ENCODE assay signal across 22 cellular contexts in genomic region chr3:35651456-35651855, GRCh38. TPM values are rescaled to one million over a fixed set of nuclear protein-coding genes. Genes with fewer than 3 reads are reported as not detected.
DNase-seq lines count a peak whose midpoint lies in the region; ATAC-seq, FAIRE-seq and TF ChIP-seq lines count a peak whose summit lies in the region.
"Had no signal": no experiment of that assay in that cellular context is flagged by ENCODE, and none has a peak within 500 bp of the region (broad histone marks: within the 10 kb centered on the region; RNA-seq: fewer than 3 reads in every experiment).

No MANE protein-coding gene starts in this region.

- H3K9ac ChIP-seq in BLaER1 treated with 17β-estradiol and CSF1 and Interleukin-3, amounts not matched to agents 10 nM and 100 nM: peak overlapping the region in 3 of 11 experiments; percentile 41 to 61 (median 59); a peak in 4 of 22 replicates

- no peak for ATAC-seq in gastrocnemius medialis
- ATAC-seq: K562 had no signal

- POLR2A ChIA-PET in OCI-LY7 (lab: Charles Lee): interaction anchor here (0.7 to 1.6 kb wide), 5 partner anchors 10 to 29 kb away, joined by 3 to 5 read pairs (median 3); no protein-coding TSS in a partner anchor

- H3K36me3 ChIP-seq in BLaER1 treated with 17β-estradiol and CSF1 and Interleukin-3, amounts not matched to agents 10 nM and 100 nM: no peaks in the 10 kb centered on the region; a peak in 1 of 22 replicates
- no peaks in the 10 kb centered on the region for H3K36me3 ChIP-seq in OCI-LY7 (ENCODE audit: insufficient read depth, low read length)
- no peaks in the 10 kb centered on the region for H3K36me3 ChIP-seq in gastrocnemius medialis

- no peak for FAIRE-seq in frontal cortex (lab: Jason Lieb, UNC)
- FAIRE-seq: G401.6, GM12892, H1, K562 had no signal

- H3K9me3 ChIP-seq in BLaER1 treated with 17β-estradiol and CSF1 and Interleukin-3, amounts not matched to agents 10 nM and 100 nM (replicated peaks in 1 of 11): peaks cover 0 to 5% (median 0%) of the 10 kb centered on the region in 11 experiments; a peak in 3 of 22 replicates
- H3K9me3 ChIP-seq in OCI-LY7 (ENCODE audit: low read length) (no peaks in the 10 kb centered on the region), gastrocnemius medialis (no peaks in the 10 kb centered on the region)

- H4K20me1 ChIP-seq in BLaER1 treated with 17β-estradiol and CSF1 and Interleukin-3, amounts not matched to agents 10 nM and 100 nM: no peaks in the 10 kb centered on the region
- no peaks in the 10 kb centered on the region for H4K20me1 ChIP-seq in OCI-LY7 (ENCODE audit: insufficient read depth, low read length)

- H3K27me3 ChIP-seq in BLaER1 treated with 17β-estradiol and CSF1 and Interleukin-3, amounts not matched to agents 10 nM and 100 nM: peaks cover 0 to 5% (median 0%) of the 10 kb centered on the region in 11 experiments; a peak in 3 of 22 replicates
- no peaks in the 10 kb centered on the region for H3K27me3 ChIP-seq in gastrocnemius medialis

- no peaks in the 10 kb centered on the region for H3K9me2 ChIP-seq in OCI-LY7 (ENCODE audit: insufficient read depth, low read length)

- peak overlapping the region; percentile 25; the same call in 1 of the 2 replicates for H2AFZ ChIP-seq in OCI-LY7 (ENCODE audit: low read length)

- BruUV-seq in OCI-LY7 (replicated peaks; lab: Mats Ljungman, UMichigan): no TSS peak

- no peak for DNase-seq in OCI-LY7 (ENCODE audit: low spot score)
- peak; percentile 46 for DNase-seq in choroid plexus epithelial cell (ENCODE audit: low read depth)
- no peak for DNase-seq in gastrocnemius medialis
- DNase-seq in frontal cortex (ENCODE audit: low spot score in 2 of 2): no peak
- no peak for DNase-seq in NCI-H2227 (lab: John Stamatoyannopoulos, UW; ENCODE audit: unreplicated experiment)
- no peak for DNase-seq in activated CD4-positive, alpha-beta T cell treated with anti-CD3 and anti-CD28 coated beads for 4 hours
- no peak for DNase-seq in OCI-M1 (lab: John Stamatoyannopoulos, UW)
- DNase-seq: AML-193; Calu3; CD4-positive, alpha-beta T cell; HFFc6; NCI-H1092 treated with DMSO at 0.1 percent for 48 hours; NCI-H1694; NCI-H69 had no signal

- peaks cover 24 to 98% (median 69%) of the 10 kb centered on the region in 10 experiments for H3K4me1 ChIP-seq in BLaER1 treated with 17β-estradiol and CSF1 and Interleukin-3, amounts not matched to agents 10 nM and 100 nM
- H3K4me1 ChIP-seq in OCI-LY7 (ENCODE audit: insufficient read depth, low read length, poor library complexity, severe bottlenecking) (peaks cover 26% of the 10 kb centered on the region), gastrocnemius medialis (peaks cover 60 to 82% of the 10 kb centered on the region in 2 donors)

- H3K4me2 ChIP-seq in BLaER1 treated with 17β-estradiol and CSF1 and Interleukin-3, amounts not matched to agents 10 nM and 100 nM: peak overlapping the region in 9 of 11 experiments; percentile 24 to 90 (median 74); a peak in 16 of 22 replicates
- H3K4me2 ChIP-seq in OCI-LY7 (ENCODE audit: low read length): no peak overlapping the region

- no peaks in the 10 kb centered on the region for H3K79me2 ChIP-seq in OCI-LY7 (ENCODE audit: insufficient read depth, low read depth, low read length)

- peak overlapping the region in 6 of 11 experiments; percentile 66 to 82 (median 71); a peak in 11 of 22 replicates for H3K27ac ChIP-seq in BLaER1 treated with 17β-estradiol and CSF1 and Interleukin-3, amounts not matched to agents 10 nM and 100 nM
- H3K27ac ChIP-seq in OCI-LY7 (ENCODE audit: low read depth, low read length, poor library complexity, severe bottlenecking) (no peak overlapping the region), gastrocnemius medialis (peak overlapping the region; percentile 50 to 94 (median 90))

- intact Hi-C loops in OCI-LY7 (cut with micrococcal nuclease; ENCODE audit: unreplicated experiment): no loop called here
- intact Hi-C loops in gastrocnemius medialis (cut with DNase I; ENCODE audit: low total_unique reads): no loop called here

- CTCF ChIA-PET in OCI-LY7 (lab: Charles Lee; ENCODE audit: unreplicated experiment): no interaction called here

- TF ChIP-seq POLR2A in gastrocnemius medialis (IDR thresholded peaks at IDR 0.05): no peak

- in situ Hi-C loops in gastrocnemius medialis (cut with MboI; ENCODE audit: low sequenced_read_pairs in 4 of 4): no loop called here

- H3K4me3 ChIP-seq in BLaER1 treated with 17β-estradiol and CSF1 and Interleukin-3, amounts not matched to agents 10 nM and 100 nM: peak overlapping the region in 1 of 10 experiments; percentile 35; a peak in 1 of 20 replicates
- H3K4me3 ChIP-seq in OCI-LY7 (ENCODE audit: low read depth, low read length, poor library complexity, severe bottlenecking) (no peak overlapping the region), choroid plexus epithelial cell (ENCODE audit: low read depth, low read length) (no peak overlapping the region), gastrocnemius medialis (no peak overlapping the region)
- H3K4me3 ChIP-seq: K562 had no signal

- TF ChIP-seq CTCF in OCI-LY7 (conservative IDR thresholded peaks at IDR 0.05; ENCODE audit: low read length): no peak
- no peak for TF ChIP-seq CTCF in choroid plexus epithelial cell (conservative IDR thresholded peaks at IDR 0.05; ENCODE audit: low read depth, low read length)
- no peak for TF ChIP-seq CTCF in gastrocnemius medialis (IDR thresholded peaks at IDR 0.05 in 4 of 5, conservative IDR thresholded peaks at IDR 0.05 in 1 of 5)

RNA-seq across cellular contexts. Expression of gene ARPP21, which starts 12.1 kb away (rescaled TPM):
- total RNA-seq in OCI-LY7 (2014; rRNA removed; shearing (Covaris generic)): 0.88 and 1.0 TPM in 2 replicates
- total RNA-seq in OCI-LY7 (2022) (1.1 and 1.3 TPM in 2 replicates), gastrocnemius medialis (10 to 100 TPM; 58.7 to 93.8 (median 67.5) TPM), frontal cortex (459 TPM)
- total RNA-seq: A673; Calu3; CD4-positive, alpha-beta T cell; H1; HFFc6; K562; MCF 10A; RPMI7951 had no signal

Comparison
In these comparisons a context has a peak if more than half of its experiments do, and no peak if none do; other contexts are left out.
1. RNA of gene ARPP21, which starts 12.1 kb away (total RNA-seq): 459 TPM in frontal cortex (single experiment) and 58.7 to 93.8 TPM in gastrocnemius medialis; 0.88 to 1.3 TPM in OCI-LY7; every median in the first group is over 10 times any median in the second.